16 cellular contexts compared by ENCODE assay signal in genomic region chr10:125124907-125125306, GRCh38. TPM values are rescaled to one million over a fixed set of nuclear protein-coding genes. Genes with fewer than 3 reads are reported as not detected.
DNase-seq lines count a peak whose midpoint lies in the region; ATAC-seq and TF ChIP-seq lines count a peak whose summit lies in the region.
"Had no signal": no experiment of that assay in that cellular context is flagged by ENCODE, and none has a peak within 500 bp of the region (broad histone marks: within the 10 kb centered on the region; RNA-seq: fewer than 3 reads in every experiment).

No MANE protein-coding gene starts in this region.

- WGBS in esophagus muscularis mucosa, result 59% methylated on average over 10 of the region's 10 CpGs
- WGBS in stomach, 5 donors, result 33 to 56% (median 38%) methylated on average over 10 of the region's 10 CpGs

- DNase-seq in RWPE1 (ENCODE audit: low spot score), result no peak
- no peak for DNase-seq in esophagus muscularis mucosa (ENCODE audit: extremely low spot score)
- DNase-seq in left colon, result peak in 1 of 2 donors; percentile 23
- no peak for DNase-seq in stomach
- DNase-seq in D341Med (ENCODE audit: low spot score), result no peak
- DNase-seq in stimulated activated CD4-positive, alpha-beta T cell treated with anti-CD3 and anti-CD28 coated beads, Interleukin-2, amount 100 ng/mL, for 48 hours, result no peak
- DNase-seq: activated naive CD4-positive, alpha-beta T cell treated with Interleukin-2 at 50 U/mL for 16 hours; central memory CD4-positive, alpha-beta T cell; hypothalamus; NCI-H146; NCI-H510A; occipital lobe; stimulated activated CD4-positive, alpha-beta T cell treated with anti-CD3 and anti-CD28 coated beads, Interleukin-12 subunit alpha, Interleukin-12 subunit beta, amount 100 ng/mL, for 4 hours had no signal

- H3K4me3 ChIP-seq in esophagus muscularis mucosa, result no peak overlapping the region
- H3K4me3 ChIP-seq in stomach, result no peak overlapping the region

- TF ChIP-seq CTCF in RWPE1 (conservative IDR thresholded peaks at IDR 0.05; ENCODE audit: low read depth) (no peak), esophagus muscularis mucosa (IDR thresholded peaks at IDR 0.05) (no peak), stomach (IDR thresholded peaks at IDR 0.05) (no peak)

- no peak for TF ChIP-seq POLR2A in esophagus muscularis mucosa (IDR thresholded peaks at IDR 0.05; ENCODE audit: low read depth)
- TF ChIP-seq POLR2A in stomach (IDR thresholded peaks at IDR 0.05), result no peak

- TF ChIP-seq EP300 in esophagus muscularis mucosa (IDR thresholded peaks at IDR 0.05) (no peak), stomach (IDR thresholded peaks at IDR 0.05) (no peak)

- peak overlapping the region; percentile 99 for H3K27ac ChIP-seq in RWPE1
- peak overlapping the region; percentile 75 to 84 (median 80) for H3K27ac ChIP-seq in esophagus muscularis mucosa (replicated peaks in 1 of 4)
- peak overlapping the region in 4 of 5 donors; percentile 57 to 90 (median 88) for H3K27ac ChIP-seq in stomach

- peak; percentile 14 for ATAC-seq in left colon
- no peak for ATAC-seq in GM21528 (IDR thresholded peaks at IDR 0.05; ENCODE audit: low FRiP score, unreplicated experiment)
- no peak for ATAC-seq in HG03565 (IDR thresholded peaks at IDR 0.05; ENCODE audit: unreplicated experiment)
- ATAC-seq: Panc1 had no signal

- peaks cover 71 to 89% (median 81%) of the 10 kb centered on the region in 4 donors for H3K4me1 ChIP-seq in esophagus muscularis mucosa
- H3K4me1 ChIP-seq in stomach, result peaks cover 53 to 88% (median 70%) of the 10 kb centered on the region in 4 donors

- POLR2A ChIA-PET in RWPE1 (lab: Yijun Ruan, JAX; ENCODE audit: low non-redundant PET), result no interaction called here

- H3K27me3 ChIP-seq in esophagus muscularis mucosa (no peaks in the 10 kb centered on the region), stomach (no peaks in the 10 kb centered on the region)

- CTCF ChIA-PET in RWPE1 (lab: Yijun Ruan, JAX), result interaction anchor here (1.0 to 1.6 kb wide), 3 partner anchors 18 to 68 kb away, joined by 3 to 4 read pairs (median 3); no protein-coding TSS in a partner anchor

- intact Hi-C loops in esophagus muscularis mucosa (cut with DNase I), result no loop called here
- intact Hi-C loops in left colon (cut with DNase I, micrococcal nuclease), result no loop called here
- intact Hi-C loops in stomach (cut with DNase I; ENCODE audit: low total_unique reads), result no loop called here

- no peaks in the 10 kb centered on the region for H3K9me3 ChIP-seq in esophagus muscularis mucosa
- H3K9me3 ChIP-seq in stomach, result no peaks in the 10 kb centered on the region

- H3K36me3 ChIP-seq in esophagus muscularis mucosa (peaks cover 0 to 6% (median 5%) of the 10 kb centered on the region in 4 donors), stomach (peaks cover 0 to 30% (median 18%) of the 10 kb centered on the region in 4 donors)

RNA-seq across cellular contexts. Expression of gene CTBP2, which starts 35.5 kb away (rescaled TPM):
- total RNA-seq in esophagus muscularis mucosa (100 to 1,000 TPM in 1 of 4 donors, 10 to 100 TPM in 3; 69.7 to 125 (median 84.7) TPM), left colon (100 to 1,000 TPM; 107 to 142 TPM), stomach (100 to 1,000 TPM in 2 of 5 donors, 10 to 100 TPM in 3; 58.6 to 169 (median 80.5) TPM)
- polyA plus RNA-seq in stomach, result 10 to 100 TPM; 21.3 to 41.2 (median 34.6) TPM
